Comparison of ENCODE assay signal across 8 cellular contexts in genomic region chr22:18057568-18058209, GRCh38. TPM values are rescaled to one million over a fixed set of nuclear protein-coding genes. Genes with fewer than 3 reads are reported as not detected.
DNase-seq lines count a peak whose midpoint lies in the region; ATAC-seq and TF ChIP-seq lines count a peak whose summit lies in the region.

No MANE protein-coding gene starts in this region.

- POLR2A ChIA-PET in CD8-positive, alpha-beta T cell (lab: Charles Lee) = interaction anchor here (0.6 kb wide), 1 partner anchor 323 kb away, joined by 3 read pairs; no protein-coding TSS in a partner anchor

- no peaks in the 10 kb centered on the region for H3K36me3 Mint-ChIP-seq in CD8-positive, alpha-beta T cell
- H3K36me3 Mint-ChIP-seq in chondrocyte (ENCODE audit: low read depth) = no peaks in the 10 kb centered on the region
- no peaks in the 10 kb centered on the region for H3K36me3 Mint-ChIP-seq in neural progenitor cell

- no peak overlapping the region for H3K9ac ChIP-seq in neural progenitor cell

- no peak overlapping the region for H2AFZ ChIP-seq in neural progenitor cell (replicated peaks)

- H3K4me1 ChIP-seq in CD8-positive, alpha-beta T cell (ENCODE audit: insufficient read depth, low read length) = no peaks in the 10 kb centered on the region
- H3K4me1 ChIP-seq in mucosa of descending colon (ENCODE audit: low read depth) = peaks cover 23% of the 10 kb centered on the region
- H3K4me1 ChIP-seq in neural progenitor cell = no peaks in the 10 kb centered on the region

- H3K79me2 ChIP-seq in neural progenitor cell (ENCODE audit: low read depth) = no peaks in the 10 kb centered on the region

- CTCF ChIA-PET in CD8-positive, alpha-beta T cell (lab: Charles Lee) = interaction anchor here (1.2 kb wide), 1 partner anchor 12 kb away, joined by 3 read pairs; no protein-coding TSS in a partner anchor

- no peaks in the 10 kb centered on the region for H4K20me1 ChIP-seq in neural progenitor cell (ENCODE audit: low read depth)

- peaks cover 12% of the 10 kb centered on the region for H3K27me3 Mint-ChIP-seq in CD8-positive, alpha-beta T cell (ENCODE audit: low read depth)
- H3K27me3 Mint-ChIP-seq in chondrocyte (ENCODE audit: low read depth) (no peaks in the 10 kb centered on the region), neural progenitor cell (ENCODE audit: insufficient read depth, low read depth) (peaks cover 2% of the 10 kb centered on the region)

- H3K27ac ChIP-seq in CD8-positive, alpha-beta T cell (ENCODE audit: low read depth, low read length) = no peak overlapping the region
- no peak overlapping the region for H3K27ac ChIP-seq in neural progenitor cell

- no peaks in the 10 kb centered on the region for H3K4me1 Mint-ChIP-seq in CD8-positive, alpha-beta T cell (ENCODE audit: low read depth)
- H3K4me1 Mint-ChIP-seq in chondrocyte (ENCODE audit: low read depth) = peaks cover 46% of the 10 kb centered on the region
- peaks cover 12% of the 10 kb centered on the region for H3K4me1 Mint-ChIP-seq in neural progenitor cell

- intact Hi-C loops in CD8-positive, alpha-beta T cell (cut with DNase I, micrococcal nuclease) = no loop called here
- intact Hi-C loops in mucosa of descending colon (cut with DNase I, micrococcal nuclease) = no loop called here

- no peak overlapping the region for H3K27ac Mint-ChIP-seq in CD8-positive, alpha-beta T cell
- peak overlapping the region; percentile 76 for H3K27ac Mint-ChIP-seq in chondrocyte (ENCODE audit: unreplicated experiment)
- H3K27ac Mint-ChIP-seq in neural progenitor cell = no peak overlapping the region

- no peak overlapping the region for H3K4me3 ChIP-seq in CD8-positive, alpha-beta T cell (ENCODE audit: low read depth, low read length)
- H3K4me3 ChIP-seq in mucosa of descending colon (no peak overlapping the region), neural progenitor cell (no peak overlapping the region)

- H3K9me3 ChIP-seq in CD8-positive, alpha-beta T cell (ENCODE audit: low read length) = no peaks in the 10 kb centered on the region
- H3K9me3 ChIP-seq in mucosa of descending colon (no peaks in the 10 kb centered on the region), neural progenitor cell (ENCODE audit: low read depth) (no peaks in the 10 kb centered on the region)

- no peaks in the 10 kb centered on the region for H3F3A ChIP-seq in neural progenitor cell (ENCODE audit: low read depth)

- peak; percentile 29 for ATAC-seq in CD8-positive, alpha-beta T cell
- ATAC-seq in GM21576 (IDR thresholded peaks at IDR 0.05; ENCODE audit: unreplicated experiment) (peak; percentile 58), mucosa of descending colon (peak; percentile 58), GM21528 (IDR thresholded peaks at IDR 0.05; ENCODE audit: low FRiP score, unreplicated experiment) (no peak)

- H3K4me3 Mint-ChIP-seq in CD8-positive, alpha-beta T cell = no peak overlapping the region
- H3K4me3 Mint-ChIP-seq in chondrocyte (ENCODE audit: unreplicated experiment) = no peak overlapping the region
- no peak overlapping the region for H3K4me3 Mint-ChIP-seq in neural progenitor cell

- no peaks in the 10 kb centered on the region for H3K9me3 Mint-ChIP-seq in CD8-positive, alpha-beta T cell
- H3K9me3 Mint-ChIP-seq in chondrocyte (ENCODE audit: low read depth) (no peaks in the 10 kb centered on the region), neural progenitor cell (peaks cover 6% of the 10 kb centered on the region)

- no peaks in the 10 kb centered on the region for H3K36me3 ChIP-seq in CD8-positive, alpha-beta T cell (ENCODE audit: insufficient read depth, low read length)
- H3K36me3 ChIP-seq in mucosa of descending colon (ENCODE audit: low read depth) (no peaks in the 10 kb centered on the region), neural progenitor cell (no peaks in the 10 kb centered on the region)

- no peaks in the 10 kb centered on the region for H3K27me3 ChIP-seq in CD8-positive, alpha-beta T cell (ENCODE audit: insufficient read depth, low read length)
- no peaks in the 10 kb centered on the region for H3K27me3 ChIP-seq in neural progenitor cell

- TF ChIP-seq CTCF in CD8-positive, alpha-beta T cell (IDR thresholded peaks at IDR 0.05) = no peak
- TF ChIP-seq CTCF in chondrocyte (IDR thresholded peaks at IDR 0.05) (no peak), mucosa of descending colon (IDR thresholded peaks at IDR 0.05) (no peak), neural progenitor cell (IDR thresholded peaks at IDR 0.05) (no peak)

- no peak for DNase-seq in CD8-positive, alpha-beta T cell
- DNase-seq in MV-4-11 (lab: John Stamatoyannopoulos, UW) (peak; percentile 65), chondrocyte (ENCODE audit: low spot score) (no peak), mucosa of descending colon (peak in 2 of 3 donors; percentile 59 to 74), neural progenitor cell (ENCODE audit: low spot score) (no peak)
- no peak for DNase-seq in stimulated activated CD4-positive, alpha-beta T cell treated with anti-CD3 and anti-CD28 coated beads, Interleukin-4, amount 100 ng/mL, for 1 hour

- H3K4me2 ChIP-seq in neural progenitor cell = no peak overlapping the region

RNA-seq across cellular contexts. Expression of gene PEX26, which starts 20.1 kb away (rescaled TPM):
- 10 to 100 TPM; 22.5 to 23.0 TPM for total RNA-seq in CD8-positive, alpha-beta T cell
- 33.4 to 34.4 TPM (median 33.7 TPM) in 3 replicates for total RNA-seq in chondrocyte
- 100 to 1,000 TPM; 113 to 241 (median 123) TPM for total RNA-seq in mucosa of descending colon
- total RNA-seq in neural progenitor cell (ENCODE audit: low replicate concordance) = 22.9 and 36.6 TPM in 2 replicates

RNA-seq across cellular contexts. Expression of gene MICAL3, which starts 33.3 kb away (rescaled TPM):
- total RNA-seq in CD8-positive, alpha-beta T cell = 10 to 100 TPM in 1 of 2 experiments, 1 to 10 TPM in 1; 7.0 to 11.7 TPM
- total RNA-seq in chondrocyte = 49.6 to 74.4 TPM (median 68.2 TPM) in 3 replicates
- total RNA-seq in mucosa of descending colon = 100 to 1,000 TPM in 2 of 3 donors, 10 to 100 TPM in 1; 75.8 to 135 (median 129) TPM
- total RNA-seq in neural progenitor cell (ENCODE audit: low replicate concordance) = 32.7 and 33.6 TPM in 2 replicates

RNA-seq across cellular contexts. Expression of gene TUBA8, which starts 52.9 kb away (rescaled TPM):
- 1 to 10 TPM; 1.3 to 1.4 TPM for total RNA-seq in CD8-positive, alpha-beta T cell
- total RNA-seq in chondrocyte = 1.2 to 1.4 TPM (median 1.2 TPM) in 3 replicates
- total RNA-seq in mucosa of descending colon = 1 to 10 TPM; 2.7 to 4.7 (median 3.3) TPM
- total RNA-seq in neural progenitor cell (ENCODE audit: low replicate concordance) = 0.09 and 0.39 TPM in 2 replicates

Comparison
In these comparisons a context has a peak if more than half of its experiments do, and no peak if none do; other contexts are left out.
1. DNase-seq: peak in MV-4-11 (single experiment) and mucosa of descending colon (2 of 3); none in CD8-positive, alpha-beta T cell (0 of 7), chondrocyte (single experiment), stimulated activated CD4-positive, alpha-beta T cell treated with anti-CD3 and anti-CD28 coated beads, Interleukin-4, amount 100 ng/mL, for 1 hour (single experiment) and neural progenitor cell (single experiment).